31 cellular contexts compared by ENCODE assay signal in the genomic region with DNA sequence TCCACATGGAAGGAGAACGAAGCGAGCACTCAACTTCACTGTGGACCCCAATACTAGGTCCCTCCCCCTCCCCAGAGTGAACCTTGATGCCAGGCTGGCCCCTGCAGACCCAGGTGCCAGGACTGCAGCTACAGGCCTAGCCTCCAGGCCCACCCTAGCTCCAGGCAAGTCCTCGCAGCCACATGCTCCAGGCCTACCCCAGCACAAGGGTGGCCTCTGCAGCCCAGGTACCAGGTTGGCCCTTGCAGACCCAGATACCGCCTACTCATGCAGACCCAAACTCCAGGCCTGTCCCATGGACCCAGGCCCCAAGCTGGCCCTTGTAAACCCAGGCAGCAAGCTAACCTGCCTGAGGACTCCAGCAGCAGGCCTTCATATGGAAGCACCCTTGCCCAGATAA. TPM values are rescaled to one million over a fixed set of nuclear protein-coding genes. Genes with fewer than 3 reads are reported as not detected.
"Had no signal": no experiment of that assay in that cellular context is flagged by ENCODE, and none has a peak within 500 bp of the region (broad histone marks: within the 10 kb centered on the region; RNA-seq: fewer than 3 reads in every experiment).

No MANE protein-coding gene starts in this region.

- H3K4me1 ChIP-seq: adrenal gland, body of pancreas, colonic mucosa, esophagus squamous epithelium, gastroesophageal sphincter had no signal

- ATAC-seq: activated CD4-positive, alpha-beta T cell treated with anti-CD3 and anti-CD28 coated beads for 36 hours; activated CD8-positive, alpha-beta memory T cell treated with anti-CD3 and anti-CD28 coated beads, Interleukin-2, amount 10 ng/mL, durations not matched to agents 7 days and 5 days; activated CD8-positive, alpha-beta T cell treated with anti-CD3 and anti-CD28 coated beads, Interleukin-2, amount 10 ng/mL, durations not matched to agents 7 days and 5 days; activated naive CD8-positive, alpha-beta T cell treated with anti-CD3 and anti-CD28 coated beads, Interleukin-2, amount 50 U/mL, for 24 hours; body of pancreas; gastroesophageal sphincter had no signal

- H3K27me3 ChIP-seq: adrenal gland, body of pancreas, colonic mucosa had no signal

- H3K4me3 ChIP-seq: adrenal gland, body of pancreas, colonic mucosa, esophagus squamous epithelium, gastroesophageal sphincter had no signal

- H3K27ac ChIP-seq: adrenal gland, body of pancreas, colonic mucosa, epithelial cell of prostate, esophagus squamous epithelium, gastroesophageal sphincter had no signal

- H3K36me3 ChIP-seq: adrenal gland, colonic mucosa, esophagus squamous epithelium, gastroesophageal sphincter had no signal

- FAIRE-seq: endometrium, endothelial cell of umbilical vein had no signal

- DNase-seq: activated CD4-positive, alpha-beta memory T cell treated with anti-CD3 and anti-CD28 coated beads for 36 hours; activated CD4-positive, alpha-beta T cell treated with anti-CD3 and anti-CD28 coated beads for 36 hours; activated CD4-positive, alpha-beta T cell treated with anti-CD3 and anti-CD28 coated beads, Interleukin-2, amount 10 ng/mL, durations not matched to agents 24 days and 14 days; activated CD4-positive, CD25-positive, alpha-beta regulatory T cell; activated CD4-positive, CD25-positive, alpha-beta regulatory T cell treated with anti-CD3 and anti-CD28 coated beads, Interleukin-2, amount 50 U/mL, for 72 hours; activated CD8-positive, alpha-beta memory T cell treated with anti-CD3 and anti-CD28 coated beads, Interleukin-2, amount 10 ng/mL, durations not matched to agents 7 days and 5 days; activated CD8-positive, alpha-beta memory T cell treated with anti-CD3 and anti-CD28 coated beads, Interleukin-2, amount 50 U/mL, for 4 hours; activated CD8-positive, alpha-beta T cell treated with anti-CD3 and anti-CD28 coated beads, Interleukin-2, amount 10 ng/mL, durations not matched to agents 7 days and 5 days; activated effector memory CD4-positive, alpha-beta T cell treated with anti-CD3 and anti-CD28 coated beads, Interleukin-2, amount 50 U/mL, for 16 hours; activated naive CD4-positive, alpha-beta T cell treated with anti-CD3 and anti-CD28 coated beads for 36 hours; activated naive CD8-positive, alpha-beta T cell treated with anti-CD3 and anti-CD28 coated beads for 36 hours; activated naive CD8-positive, alpha-beta T cell treated with anti-CD3 and anti-CD28 coated beads, Interleukin-2, amount 50 U/mL, for 24 hours; activated T-cell treated with anti-CD3 and anti-CD28 coated beads, Interleukin-2, amount 50 U/mL, for 1 hour; amygdala; aorta; body of pancreas; caudate nucleus; colonic mucosa; effector CD8-positive, alpha-beta T cell; esophagus squamous epithelium; foreskin melanocyte; T-helper 2 cell had no signal

- H3K9me3 ChIP-seq: colonic mucosa had no signal

RNA-seq across cellular contexts. Expression of a gene that starts 44.2 kb away (rescaled TPM):
- total RNA-seq: activated CD4-positive, alpha-beta memory T cell treated with anti-CD3 and anti-CD28 coated beads for 36 hours; activated CD4-positive, alpha-beta T cell treated with anti-CD3 and anti-CD28 coated beads for 36 hours; activated CD4-positive, alpha-beta T cell treated with anti-CD3 and anti-CD28 coated beads, Interleukin-2, amount 10 ng/mL, durations not matched to agents 24 days and 14 days; activated CD8-positive, alpha-beta memory T cell treated with anti-CD3 and anti-CD28 coated beads for 36 hours; activated CD8-positive, alpha-beta memory T cell treated with anti-CD3 and anti-CD28 coated beads, Interleukin-2, amount 10 ng/mL, durations not matched to agents 7 days and 5 days; activated CD8-positive, alpha-beta T cell treated with anti-CD3 and anti-CD28 coated beads, Interleukin-2, amount 10 ng/mL, durations not matched to agents 7 days and 5 days; activated naive CD4-positive, alpha-beta T cell treated with anti-CD3 and anti-CD28 coated beads for 36 hours; activated naive CD8-positive, alpha-beta T cell treated with anti-CD3 and anti-CD28 coated beads for 36 hours; activated T-helper 1 cell treated with anti-CD3 and anti-CD28 coated beads, Interleukin-12 subunit alpha, Interleukin-12 subunit beta, Interleukin-2, Interleukin-4 antibody, amounts not matched to agents 30 ng/mL and 10 ng/mL and 1 ng/mL, durations not matched to agents 14 hours and 24 hours and 36 hours; activated T-helper 2 cell treated with anti-CD3 and anti-CD28 coated beads, Interferon-gamma antibody, Interleukin-2, Interleukin-4, amounts not matched to agents 10 μg/mL and 5 μg/mL and 100 μg/mL, durations not matched to agents 14 hours and 24 hours and 36 hours; body of pancreas; endothelial cell of umbilical vein; T-helper 1 cell treated with Interleukin-12 subunit alpha and Interleukin-12 subunit beta and Interleukin-4 antibody, amounts not matched to agents 30 ng/mL and 1 ng/mL, for 36 hours had no signal
- polyA plus RNA-seq: aorta, endothelial cell of umbilical vein had no signal
